Comparison of ENCODE assay signal across 9 cellular contexts in the genomic region with DNA sequence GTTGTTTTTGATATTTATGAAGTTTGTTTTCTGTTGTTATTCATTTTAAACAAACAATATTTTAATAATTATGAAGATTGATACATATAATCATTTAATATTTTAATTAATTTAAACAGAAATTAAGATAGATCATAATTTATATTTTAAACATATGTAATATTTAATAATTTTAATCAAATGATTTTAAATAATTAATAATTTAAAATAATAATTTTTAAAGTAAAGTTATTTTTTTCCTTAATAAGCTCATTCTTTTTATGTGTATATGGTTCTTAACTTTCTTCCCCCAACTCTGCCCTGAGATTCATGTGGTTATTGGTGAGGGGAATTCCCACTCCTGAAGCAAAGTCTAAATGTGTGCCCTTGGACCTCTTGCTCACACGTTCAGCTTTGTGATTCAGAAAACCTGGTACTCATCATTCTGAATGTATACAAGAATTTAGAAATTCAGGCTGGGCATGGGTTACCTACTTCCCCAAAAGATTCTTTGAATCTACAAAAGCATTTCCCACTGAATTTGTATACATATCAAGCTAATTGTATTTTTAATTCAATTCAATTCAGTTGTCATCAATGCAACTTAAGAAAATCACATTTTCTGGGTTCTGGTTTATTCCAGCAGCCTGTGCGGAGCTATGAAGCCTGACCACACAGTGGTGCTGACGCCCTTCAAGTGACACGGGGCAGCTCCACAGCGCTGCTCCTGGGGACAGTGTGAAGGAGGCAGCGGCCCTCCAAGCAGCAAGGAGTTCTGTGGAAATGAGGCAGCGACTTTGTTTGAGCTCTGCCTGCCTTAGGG.
A peak's percentile ranks its signal among the peaks of the same experiment; 100 is the strongest.
DNase-seq lines count a peak whose midpoint lies in the region; FAIRE-seq and TF ChIP-seq lines count a peak whose summit lies in the region.
"Had no signal": no experiment of that assay in that cellular context is flagged by ENCODE, and none has a peak within 500 bp of the region (broad histone marks: within the 10 kb centered on the region; RNA-seq: fewer than 3 reads in every experiment).

No MANE protein-coding gene starts in this region.

- H3K27me3 ChIP-seq in MM.1S (replicated peaks; ENCODE audit: insufficient read depth, low read length) (no peaks in the 10 kb centered on the region), SU-DHL-6 (ENCODE audit: low read length) (no peaks in the 10 kb centered on the region), bronchial epithelial cell (ENCODE audit: control insufficient read depth, insufficient read depth, low read length) (no peaks in the 10 kb centered on the region)

- H3K36me3 Mint-ChIP-seq in HFFc6 (ENCODE audit: low read depth): no peaks in the 10 kb centered on the region

- H3K4me2 ChIP-seq in MM.1S (ENCODE audit: low read depth, low read length) (no peak overlapping the region), SU-DHL-6 (ENCODE audit: low read depth, low read length, poor library complexity, severe bottlenecking) (no peak overlapping the region)

- H3K27ac ChIP-seq in MM.1S (ENCODE audit: low read length) (no peak overlapping the region), SU-DHL-6 (ENCODE audit: low read depth, low read length) (no peak overlapping the region)

- TF ChIP-seq CTCF in AG04449 (IDR thresholded peaks at IDR 0.05; ENCODE audit: insufficient read depth, low read length, missing control alignments) (peak; percentile 90), GM12873 (IDR thresholded peaks at IDR 0.05; ENCODE audit: insufficient read depth, low read depth, low read length, missing control alignments) (peak; percentile 91), HFFc6 (IDR thresholded peaks at IDR 0.05) (peak; percentile 78), MM.1S (IDR thresholded peaks at IDR 0.05; ENCODE audit: low read length) (peak; percentile 43), SU-DHL-6 (IDR thresholded peaks at IDR 0.05; ENCODE audit: insufficient read depth, low read length, poor library complexity, severe bottlenecking) (peak; percentile 65), bronchial epithelial cell (IDR thresholded peaks at IDR 0.05; ENCODE audit: insufficient read depth, low read length, severe bottlenecking) (peak; percentile 83)

- no peak overlapping the region for H3K9ac ChIP-seq in MM.1S (ENCODE audit: low read length)
- H3K9ac ChIP-seq in SU-DHL-6 (ENCODE audit: low read length): no peak overlapping the region

- peaks cover 19% of the 10 kb centered on the region for H3K4me1 Mint-ChIP-seq in HFFc6 (ENCODE audit: low read depth)

- no peaks in the 10 kb centered on the region for H4K20me1 ChIP-seq in MM.1S (ENCODE audit: insufficient read depth, low read length)
- no peaks in the 10 kb centered on the region for H4K20me1 ChIP-seq in SU-DHL-6 (ENCODE audit: low read depth, low read length)

- no peak overlapping the region for H3K4me3 ChIP-seq in AG04449 (ENCODE audit: low read depth, low read length)
- no peak overlapping the region for H3K4me3 ChIP-seq in MM.1S (ENCODE audit: low read length)
- no peak overlapping the region for H3K4me3 ChIP-seq in SU-DHL-6 (ENCODE audit: insufficient read depth, low read length, poor library complexity, severe bottlenecking)
- no peak overlapping the region for H3K4me3 ChIP-seq in bronchial epithelial cell (ENCODE audit: low read depth, low read length)

- H3K9me3 ChIP-seq in MM.1S (replicated peaks; ENCODE audit: insufficient read depth, low read length) (no peaks in the 10 kb centered on the region), SU-DHL-6 (ENCODE audit: insufficient read depth, low read length) (no peaks in the 10 kb centered on the region)

- no peak overlapping the region for H3K4me3 Mint-ChIP-seq in HFFc6

- CTCF ChIA-PET in AG04449 (lab: Yijun Ruan, JAX): interaction anchor here (0.6 to 3.7 kb wide), 57 partner anchors 8 to 939 kb away, joined by 3 to 58 read pairs (median 4); a partner anchor contains a TSS

- H3K36me3 ChIP-seq in MM.1S (replicated peaks; ENCODE audit: insufficient read depth, low read length) (no peaks in the 10 kb centered on the region), SU-DHL-6 (ENCODE audit: low read length) (no peaks in the 10 kb centered on the region), bronchial epithelial cell (ENCODE audit: control insufficient read depth, insufficient read depth, low read length) (no peaks in the 10 kb centered on the region)

- peak; percentile 24 for DNase-seq in AG04449 (ENCODE audit: low read depth, low spot score)
- peak; percentile 75 for DNase-seq in HFFc6
- peak; percentile 9 for DNase-seq in MM.1S
- peak; percentile 45 for DNase-seq in bronchial epithelial cell (ENCODE audit: low read depth)
- peak; percentile 86 for DNase-seq in inferior parietal cortex (ENCODE audit: extremely low spot score)
- DNase-seq in stimulated activated CD4-positive, alpha-beta T cell treated with anti-CD3 and anti-CD28 coated beads, Interleukin-1b, Interleukin-23, amount 100 ng/mL, for 48 hours: peak; percentile 45

- FAIRE-seq in bronchial epithelial cell (lab: Jason Lieb, UNC): no peak

- H2AFZ ChIP-seq in MM.1S (ENCODE audit: low read length) (no peak overlapping the region), SU-DHL-6 (ENCODE audit: low read depth, low read length, severe bottlenecking) (no peak overlapping the region)

- H3F3A ChIP-seq in MM.1S (ENCODE audit: insufficient read depth, low read length) (no peaks in the 10 kb centered on the region), SU-DHL-6 (ENCODE audit: insufficient read depth) (no peaks in the 10 kb centered on the region)

- H3K4me1 ChIP-seq in MM.1S (ENCODE audit: low read length): no peaks in the 10 kb centered on the region

- H3K9me2 ChIP-seq in MM.1S (replicated peaks; ENCODE audit: insufficient read depth, low read length) (no peaks in the 10 kb centered on the region), SU-DHL-6 (replicated peaks; ENCODE audit: insufficient read depth, low read length) (no peaks in the 10 kb centered on the region)

- peaks cover 7% of the 10 kb centered on the region; the same call in 1 of the 2 replicates for H3K27me3 Mint-ChIP-seq in HFFc6 (ENCODE audit: insufficient read depth)

- POLR2A ChIA-PET in AG04449 (lab: Yijun Ruan, JAX): no interaction called here

- H3K27ac Mint-ChIP-seq in HFFc6: no peak overlapping the region
- H3K27ac Mint-ChIP-seq: IgD-negative memory B cell had no signal

- H3K9me3 Mint-ChIP-seq in HFFc6: peaks cover 1% of the 10 kb centered on the region; the same call in 1 of the 2 replicates
- H3K9me3 Mint-ChIP-seq: IgD-negative memory B cell had no signal

- H3K79me2 ChIP-seq in MM.1S (ENCODE audit: low read length) (no peaks in the 10 kb centered on the region), SU-DHL-6 (ENCODE audit: insufficient read depth, low read length) (no peaks in the 10 kb centered on the region)

Comparison
In these comparisons a context has a peak if more than half of its experiments do, and no peak if none do; other contexts are left out.
1. DNase-seq: peak in every context shown above with its lines; median percentile 86 in inferior parietal cortex; 75 in HFFc6; 45 in bronchial epithelial cell; 45 in stimulated activated CD4-positive, alpha-beta T cell treated with anti-CD3 and anti-CD28 coated beads, Interleukin-1b, Interleukin-23, amount 100 ng/mL, for 48 hours; 24 in AG04449; 9 in MM.1S.